In the genomic region with DNA sequence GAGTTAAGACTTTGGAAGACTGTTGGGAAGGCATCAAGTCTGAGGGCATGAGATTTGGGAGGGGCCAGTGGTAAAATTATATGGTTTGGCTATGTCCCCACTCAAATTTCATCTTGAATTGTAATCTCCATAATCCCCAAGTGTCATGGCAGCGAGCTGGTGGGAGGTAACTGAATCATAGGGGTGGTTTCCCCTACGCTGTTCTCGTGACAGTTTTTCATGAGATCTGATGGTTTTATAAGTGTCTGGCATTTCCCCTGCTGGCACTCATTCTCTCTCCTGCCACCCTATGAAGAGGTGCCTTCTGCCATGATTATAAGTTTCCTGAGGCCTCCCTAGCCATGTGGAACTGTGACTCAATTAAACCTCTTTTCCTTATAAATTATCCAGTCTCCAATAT, we compare ENCODE assay signal across 6 cellular contexts. TPM values are rescaled to one million over a fixed set of nuclear protein-coding genes. Genes with fewer than 3 reads are reported as not detected.
DNase-seq lines count a peak whose midpoint lies in the region; ATAC-seq and TF ChIP-seq lines count a peak whose summit lies in the region.
"Not testable (repeated sequence)": the region's sequence is repeated elsewhere in the genome, so short reads cannot be mapped to it uniquely, and the experiment has no call there.

No MANE protein-coding gene starts in this region.

- not testable (repeated sequence) for ATAC-seq in CD8-positive, alpha-beta T cell; activated naive CD8-positive, alpha-beta T cell treated with anti-CD3 and anti-CD28 coated beads, Interleukin-2, amount 50 U/mL, for 24 hours; naive thymus-derived CD8-positive, alpha-beta T cell
- peak; percentile 33 to 52 for ATAC-seq in activated T-cell treated with anti-CD3 and anti-CD28 coated beads, Interleukin-2, amount 50 U/mL, for 4 hours

- TF ChIP-seq CTCF in CD8-positive, alpha-beta T cell (IDR thresholded peaks at IDR 0.05), result not testable (repeated sequence)

- not testable (repeated sequence) for H3K9me3 ChIP-seq in CD8-positive, alpha-beta T cell (ENCODE audit: low read length)

- H3K27ac ChIP-seq in CD8-positive, alpha-beta T cell (ENCODE audit: low read depth, low read length), result not testable (repeated sequence)

- H3K4me1 ChIP-seq in CD8-positive, alpha-beta T cell (ENCODE audit: insufficient read depth, low read length), result peaks cover 52% of the 10 kb centered on the region

- H3K9me3 Mint-ChIP-seq in CD8-positive, alpha-beta T cell; activated naive CD4-positive, alpha-beta T cell treated with anti-CD3 and anti-CD28 coated beads, Interleukin-2, amount 50 U/mL, for 24 hours: not testable (repeated sequence)
- peaks cover 10% of the 10 kb centered on the region for H3K9me3 Mint-ChIP-seq in activated CD4-positive, alpha-beta T cell treated with anti-CD3 and anti-CD28 coated beads, Interleukin-2, amount 10 ng/mL, durations not matched to agents 24 days and 14 days
- peaks cover 13% of the 10 kb centered on the region for H3K9me3 Mint-ChIP-seq in activated T-cell treated with anti-CD3 and anti-CD28 coated beads, Interleukin-2, amount 50 U/mL, for 4 hours
- peaks cover 41% of the 10 kb centered on the region for H3K9me3 Mint-ChIP-seq in activated naive CD8-positive, alpha-beta T cell treated with anti-CD3 and anti-CD28 coated beads, Interleukin-2, amount 50 U/mL, for 24 hours
- H3K9me3 Mint-ChIP-seq in naive thymus-derived CD8-positive, alpha-beta T cell, result peaks cover 0 to 18% (median 4%) of the 10 kb centered on the region in 9 donors

- not testable (repeated sequence) for H3K4me3 ChIP-seq in CD8-positive, alpha-beta T cell (ENCODE audit: low read depth, low read length)

- not testable (repeated sequence) for DNase-seq in CD8-positive, alpha-beta T cell; activated CD4-positive, alpha-beta T cell treated with anti-CD3 and anti-CD28 coated beads, Interleukin-2, amount 10 ng/mL, durations not matched to agents 24 days and 14 days; activated T-cell treated with anti-CD3 and anti-CD28 coated beads, Interleukin-2, amount 50 U/mL, for 4 hours; activated naive CD8-positive, alpha-beta T cell treated with anti-CD3 and anti-CD28 coated beads, Interleukin-2, amount 50 U/mL, for 24 hours; naive thymus-derived CD8-positive, alpha-beta T cell

- POLR2A ChIA-PET in CD8-positive, alpha-beta T cell (lab: Charles Lee), result not testable (repeated sequence)
- POLR2A ChIA-PET in naive thymus-derived CD8-positive, alpha-beta T cell (lab: Charles Lee), result interaction anchor here (1.3 kb wide), 1 partner anchor 18 kb away, joined by 3 read pairs; no protein-coding TSS in a partner anchor

- intact Hi-C loops in CD8-positive, alpha-beta T cell (cut with DNase I, micrococcal nuclease), result not testable (repeated sequence)
- intact Hi-C loops in activated CD4-positive, alpha-beta T cell treated with anti-CD3 and anti-CD28 coated beads, Interleukin-2, amount 10 ng/mL, durations not matched to agents 24 days and 14 days (cut with micrococcal nuclease), result loop anchor here (5.0 kb wide), 1 partner anchor 36 kb away; no protein-coding TSS in a partner anchor

- peaks cover 77% of the 10 kb centered on the region for H3K4me1 Mint-ChIP-seq in CD8-positive, alpha-beta T cell (ENCODE audit: low read depth)
- H3K4me1 Mint-ChIP-seq in activated CD4-positive, alpha-beta T cell treated with anti-CD3 and anti-CD28 coated beads, Interleukin-2, amount 10 ng/mL, durations not matched to agents 24 days and 14 days, result peaks cover 54% of the 10 kb centered on the region
- H3K4me1 Mint-ChIP-seq in activated T-cell treated with anti-CD3 and anti-CD28 coated beads, Interleukin-2, amount 50 U/mL, for 4 hours (ENCODE audit: low read depth), result peaks cover 75% of the 10 kb centered on the region
- peaks cover 85% of the 10 kb centered on the region for H3K4me1 Mint-ChIP-seq in activated naive CD4-positive, alpha-beta T cell treated with anti-CD3 and anti-CD28 coated beads, Interleukin-2, amount 50 U/mL, for 24 hours
- H3K4me1 Mint-ChIP-seq in activated naive CD8-positive, alpha-beta T cell treated with anti-CD3 and anti-CD28 coated beads, Interleukin-2, amount 50 U/mL, for 24 hours, result peaks cover 87% of the 10 kb centered on the region
- peaks cover 38 to 81% (median 80%) of the 10 kb centered on the region in 4 donors for H3K4me1 Mint-ChIP-seq in naive thymus-derived CD8-positive, alpha-beta T cell

- CTCF ChIA-PET in CD8-positive, alpha-beta T cell (lab: Charles Lee), result not testable (repeated sequence)

- H3K27ac Mint-ChIP-seq in CD8-positive, alpha-beta T cell, result peak overlapping the region; percentile 32
- peak overlapping the region; percentile 25 for H3K27ac Mint-ChIP-seq in activated CD4-positive, alpha-beta T cell treated with anti-CD3 and anti-CD28 coated beads, Interleukin-2, amount 10 ng/mL, durations not matched to agents 24 days and 14 days
- H3K27ac Mint-ChIP-seq in activated naive CD4-positive, alpha-beta T cell treated with anti-CD3 and anti-CD28 coated beads, Interleukin-2, amount 50 U/mL, for 24 hours, result peak overlapping the region; percentile 70
- H3K27ac Mint-ChIP-seq in activated naive CD8-positive, alpha-beta T cell treated with anti-CD3 and anti-CD28 coated beads, Interleukin-2, amount 50 U/mL, for 24 hours, result peak overlapping the region; percentile 34
- H3K27ac Mint-ChIP-seq in naive thymus-derived CD8-positive, alpha-beta T cell, result peak overlapping the region in 9 of 10 donors; percentile 13 to 73 (median 51)

- not testable (repeated sequence) for H3K27me3 Mint-ChIP-seq in CD8-positive, alpha-beta T cell (ENCODE audit: low read depth); activated CD4-positive, alpha-beta T cell treated with anti-CD3 and anti-CD28 coated beads, Interleukin-2, amount 10 ng/mL, durations not matched to agents 24 days and 14 days; activated T-cell treated with anti-CD3 and anti-CD28 coated beads, Interleukin-2, amount 50 U/mL, for 4 hours (ENCODE audit: low read depth); activated naive CD4-positive, alpha-beta T cell treated with anti-CD3 and anti-CD28 coated beads, Interleukin-2, amount 50 U/mL, for 24 hours; activated naive CD8-positive, alpha-beta T cell treated with anti-CD3 and anti-CD28 coated beads, Interleukin-2, amount 50 U/mL, for 24 hours; naive thymus-derived CD8-positive, alpha-beta T cell

- not testable (repeated sequence) for H3K4me3 Mint-ChIP-seq in CD8-positive, alpha-beta T cell; activated CD4-positive, alpha-beta T cell treated with anti-CD3 and anti-CD28 coated beads, Interleukin-2, amount 10 ng/mL, durations not matched to agents 24 days and 14 days; activated T-cell treated with anti-CD3 and anti-CD28 coated beads, Interleukin-2, amount 50 U/mL, for 4 hours; activated naive CD4-positive, alpha-beta T cell treated with anti-CD3 and anti-CD28 coated beads, Interleukin-2, amount 50 U/mL, for 24 hours; activated naive CD8-positive, alpha-beta T cell treated with anti-CD3 and anti-CD28 coated beads, Interleukin-2, amount 50 U/mL, for 24 hours; naive thymus-derived CD8-positive, alpha-beta T cell

- not testable (repeated sequence) for H3K27me3 ChIP-seq in CD8-positive, alpha-beta T cell (ENCODE audit: insufficient read depth, low read length)

- peaks cover 88% of the 10 kb centered on the region for H3K36me3 Mint-ChIP-seq in CD8-positive, alpha-beta T cell
- peaks cover 82% of the 10 kb centered on the region for H3K36me3 Mint-ChIP-seq in activated CD4-positive, alpha-beta T cell treated with anti-CD3 and anti-CD28 coated beads, Interleukin-2, amount 10 ng/mL, durations not matched to agents 24 days and 14 days (ENCODE audit: low read depth)
- H3K36me3 Mint-ChIP-seq in activated T-cell treated with anti-CD3 and anti-CD28 coated beads, Interleukin-2, amount 50 U/mL, for 4 hours (ENCODE audit: insufficient read depth), result peaks cover 57% of the 10 kb centered on the region
- H3K36me3 Mint-ChIP-seq in activated naive CD4-positive, alpha-beta T cell treated with anti-CD3 and anti-CD28 coated beads, Interleukin-2, amount 50 U/mL, for 24 hours, result peaks cover 48% of the 10 kb centered on the region
- H3K36me3 Mint-ChIP-seq in activated naive CD8-positive, alpha-beta T cell treated with anti-CD3 and anti-CD28 coated beads, Interleukin-2, amount 50 U/mL, for 24 hours (ENCODE audit: low read depth), result peaks cover 86% of the 10 kb centered on the region
- peaks cover 23 to 84% (median 53%) of the 10 kb centered on the region in 3 donors for H3K36me3 Mint-ChIP-seq in naive thymus-derived CD8-positive, alpha-beta T cell

- not testable (repeated sequence) for H3K36me3 ChIP-seq in CD8-positive, alpha-beta T cell (ENCODE audit: insufficient read depth, low read length)

RNA-seq across cellular contexts. Expression of a gene that starts 19.0 kb away (rescaled TPM):
- total RNA-seq in CD8-positive, alpha-beta T cell, result 100 to 1,000 TPM; 320 to 330 TPM
- 243 and 250 TPM in 2 replicates for total RNA-seq in activated CD4-positive, alpha-beta T cell treated with anti-CD3 and anti-CD28 coated beads, Interleukin-2, amount 10 ng/mL, durations not matched to agents 24 days and 14 days
- total RNA-seq in activated T-cell treated with anti-CD3 and anti-CD28 coated beads, Interleukin-2, amount 50 U/mL, for 4 hours, result 100 to 1,000 TPM; 177 to 189 (median 187) TPM
- 100 to 1,000 TPM; 484 to 533 TPM for total RNA-seq in naive thymus-derived CD8-positive, alpha-beta T cell
- 100 to 1,000 TPM; 746 to 988 (median 748) TPM for polyA plus RNA-seq in naive thymus-derived CD8-positive, alpha-beta T cell
